In the genomic region with DNA sequence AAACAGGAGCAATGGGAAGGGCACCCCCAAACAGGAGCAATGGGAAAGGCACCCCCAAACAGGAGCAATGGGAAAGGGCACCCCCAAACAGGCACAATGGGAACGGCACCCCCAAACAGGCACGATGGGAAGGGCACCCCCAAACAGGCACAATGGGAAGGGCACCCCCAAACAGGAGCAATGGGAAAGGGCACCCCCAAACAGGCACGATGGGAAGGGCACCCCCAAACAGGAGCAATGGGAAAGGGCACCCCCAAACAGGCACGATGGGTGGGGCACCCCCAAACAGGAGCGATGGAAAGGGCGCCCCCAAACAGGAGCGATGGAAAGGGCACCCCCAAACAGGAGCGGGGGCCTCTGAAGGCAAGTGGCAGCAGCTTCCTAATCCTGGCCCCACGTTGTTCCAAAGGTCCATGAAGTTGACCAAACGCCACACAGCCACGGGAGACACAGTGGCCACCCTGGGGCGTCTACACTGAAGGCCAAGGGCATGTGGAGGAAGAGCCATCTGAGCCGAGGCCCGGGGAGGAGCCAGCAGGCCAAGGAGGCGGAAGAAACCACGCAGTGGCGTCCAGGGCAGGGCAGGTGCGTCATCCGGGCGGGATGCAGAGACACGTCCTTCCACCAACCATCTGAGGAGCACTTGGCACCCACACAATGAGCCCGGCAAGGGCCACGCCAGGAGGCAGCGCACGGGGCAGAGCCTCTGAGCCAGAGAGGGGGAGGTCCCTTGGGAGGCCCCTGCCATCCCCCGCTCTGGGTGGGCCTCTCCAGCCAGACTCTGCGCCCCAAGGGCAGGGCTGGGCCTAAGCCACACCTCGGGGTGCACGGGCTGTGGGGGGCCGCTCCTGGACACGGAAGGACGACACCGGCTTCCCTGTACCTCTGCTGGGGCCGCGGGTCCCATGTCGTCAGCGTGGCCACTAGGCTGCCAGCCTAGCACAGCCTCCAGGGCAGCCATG, we compare ENCODE assay signal across 16 cellular contexts. TPM values are rescaled to one million over a fixed set of nuclear protein-coding genes. Genes with fewer than 3 reads are reported as not detected.
DNase-seq lines count a peak whose midpoint lies in the region; ATAC-seq, FAIRE-seq and TF ChIP-seq lines count a peak whose summit lies in the region.
"Had no signal": no experiment of that assay in that cellular context is flagged by ENCODE, and none has a peak within 500 bp of the region (broad histone marks: within the 10 kb centered on the region; RNA-seq: fewer than 3 reads in every experiment).

No MANE protein-coding gene starts in this region.

- no peak for TF ChIP-seq POLR2A in H1 (IDR thresholded peaks at IDR 0.05; ENCODE audit: control extremely low read depth in 1 of 2, low read depth in 2 of 2, low read length in 2 of 2)

- H3K36me3 ChIP-seq in H1 (ENCODE audit: control insufficient read depth in 2 of 4, insufficient read depth in 4 of 4, low read length in 3 of 4) (no peaks in the 10 kb centered on the region), neural progenitor cell (no peaks in the 10 kb centered on the region), right atrium auricular region (no peaks in the 10 kb centered on the region)

- no peaks in the 10 kb centered on the region for H3K79me1 ChIP-seq in H1 (ENCODE audit: low read depth, low read length)

- ATAC-seq in GM21529 (IDR thresholded peaks at IDR 0.05; ENCODE audit: unreplicated experiment) (no peak), GM18517 (IDR thresholded peaks at IDR 0.05; ENCODE audit: unreplicated experiment) (no peak)
- ATAC-seq: SK-N-SH treated with all-trans-retinoic acid at 6 μM for 48 hours had no signal

- H3K9ac ChIP-seq in H1 (replicated peaks in 1 of 4; ENCODE audit: extremely low read depth in 1 of 4, low read depth in 3 of 4, low read length in 3 of 4), result no peak overlapping the region
- no peak overlapping the region for H3K9ac ChIP-seq in neural progenitor cell
- H3K9ac ChIP-seq: GM23248 had no signal

- H3K23me2 ChIP-seq in H1 (ENCODE audit: low read depth, low read length), result no peaks in the 10 kb centered on the region

- no peak overlapping the region for H3K23ac ChIP-seq in H1 (ENCODE audit: insufficient read length)

- no peak overlapping the region for H2AK5ac ChIP-seq in H1 (ENCODE audit: low read depth, low read length)

- H3F3A ChIP-seq in neural progenitor cell (ENCODE audit: low read depth), result peaks cover 9% of the 10 kb centered on the region

- H2BK5ac ChIP-seq in H1 (ENCODE audit: low read depth, low read length), result no peak overlapping the region

- H4K8ac ChIP-seq in H1 (ENCODE audit: extremely low read depth, insufficient read depth, low read length), result peak overlapping the region; percentile 79

- H2AFZ ChIP-seq in H1 (ENCODE audit: low read length) (no peak overlapping the region), neural progenitor cell (replicated peaks) (no peak overlapping the region)
- H2AFZ ChIP-seq: GM23248 had no signal

- H4K20me1 ChIP-seq in H1 (replicated peaks in 1 of 2; ENCODE audit: control insufficient read depth in 1 of 2, insufficient read depth in 2 of 2, low read length in 2 of 2) (peaks cover 0 to 1% of the 10 kb centered on the region in 2 experiments), neural progenitor cell (ENCODE audit: low read depth) (peaks cover 3% of the 10 kb centered on the region)

- no peak for DNase-seq in CD14-positive monocyte (ENCODE audit: low spot score)
- DNase-seq in LoVo (ENCODE audit: low spot score), result peak; percentile 21
- no peak for DNase-seq in H1 (ENCODE audit: low read depth in 1 of 2, low spot score in 2 of 2)
- DNase-seq in neural progenitor cell (ENCODE audit: low spot score), result no peak
- DNase-seq in right atrium auricular region (ENCODE audit: low spot score), result no peak
- no peak for DNase-seq in kidney glomerular epithelial cell (lab: John Stamatoyannopoulos, UW)
- DNase-seq: DND-41, GM23248, NCI-H1048 had no signal

- H3K4me1 Mint-ChIP-seq in CD14-positive monocyte, result peaks cover 44% of the 10 kb centered on the region
- H3K4me1 Mint-ChIP-seq in neural progenitor cell, result peaks cover 45% of the 10 kb centered on the region

- no peak overlapping the region for H3K56ac ChIP-seq in H1 (replicated peaks; ENCODE audit: insufficient read length, low read depth, low read length)

- FAIRE-seq in H1 (lab: Jason Lieb, UNC), result no peak
- FAIRE-seq: GM12892 had no signal

- H3K4me2 ChIP-seq in H1 (ENCODE audit: insufficient read depth in 1 of 2, low read depth in 2 of 2, low read length in 2 of 2) (no peak overlapping the region), neural progenitor cell (peak overlapping the region; percentile 69)

- TF ChIP-seq CTCF in CD14-positive monocyte (IDR thresholded peaks at IDR 0.05) (no peak), H1 (IDR thresholded peaks at IDR 0.05; ENCODE audit: control extremely low read depth in 1 of 3, insufficient read depth in 1 of 3, low read depth in 1 of 3, low read length in 3 of 3) (no peak), neural progenitor cell (IDR thresholded peaks at IDR 0.05) (no peak), right atrium auricular region (IDR thresholded peaks at IDR 0.05) (no peak)

- intact Hi-C loops in CD14-positive monocyte (cut with micrococcal nuclease), result loop anchor here in 1 of 2 donors (1.0 kb wide), 1 partner anchor 9 kb away; no protein-coding TSS in a partner anchor

- no peak for TF ChIP-seq EP300 in H1 (IDR thresholded peaks at IDR 0.05; ENCODE audit: borderline replicate concordance in 1 of 2, low read depth in 2 of 2, low read length in 2 of 2)

- H3K4me3 ChIP-seq in H1 (ENCODE audit: extremely low read depth in 1 of 4, insufficient read depth in 2 of 4, low read depth in 3 of 4, low read length in 4 of 4) (no peak overlapping the region), neural progenitor cell (no peak overlapping the region), right atrium auricular region (no peak overlapping the region)
- H3K4me3 ChIP-seq: GM23248 had no signal

- H3K9me3 ChIP-seq in H1 (ENCODE audit: insufficient read depth in 2 of 2, low read depth in 1 of 2, low read length in 1 of 2) (no peaks in the 10 kb centered on the region), neural progenitor cell (ENCODE audit: low read depth) (no peaks in the 10 kb centered on the region), right atrium auricular region (no peaks in the 10 kb centered on the region)

- H3K27ac ChIP-seq in H1 (ENCODE audit: low read depth, low read length), result no peak overlapping the region
- H3K27ac ChIP-seq in neural progenitor cell, result no peak overlapping the region
- H3K27ac ChIP-seq in right atrium auricular region, result no peak overlapping the region
- H3K27ac ChIP-seq: GM23248 had no signal

- no peak for TF ChIP-seq RAD21 in H1 (IDR thresholded peaks at IDR 0.05 in 1 of 2, conservative IDR thresholded peaks at IDR 0.05 in 1 of 2; ENCODE audit: low read depth in 2 of 2, low read length in 2 of 2)

- H3K4me3 Mint-ChIP-seq in CD14-positive monocyte, result no peak overlapping the region
- H3K4me3 Mint-ChIP-seq in neural progenitor cell, result peak overlapping the region; percentile 38

- H3K36me3 Mint-ChIP-seq in CD14-positive monocyte (no peaks in the 10 kb centered on the region), neural progenitor cell (no peaks in the 10 kb centered on the region)
- H3K36me3 Mint-ChIP-seq: CD4-positive, alpha-beta memory T cell; IgD-negative memory B cell had no signal

- no peak overlapping the region for H4K5ac ChIP-seq in H1 (ENCODE audit: insufficient read length, low read depth, low read length)

- 88% methylated on average over 30 of the region's 37 CpGs; no CpG with 5 or more reads in 1 of the 2 experiments for WGBS in H1 (ENCODE audit: extremely low coverage in 1 of 2, insufficient coverage in 1 of 2, insufficient read length in 1 of 2, insufficient replicate concordance in 2 of 2, low coverage in 1 of 2, low lambda C conversion rate in 2 of 2, missing lambda C conversion rate in 1 of 2), 2 experiments

- no peak overlapping the region for H3K4ac ChIP-seq in H1 (replicated peaks; ENCODE audit: insufficient read length, low read depth, low read length)

- peaks cover 0 to 3% (median 0%) of the 10 kb centered on the region in 7 donors for H3K9me3 Mint-ChIP-seq in CD14-positive monocyte
- peaks cover 2% of the 10 kb centered on the region for H3K9me3 Mint-ChIP-seq in neural progenitor cell
- H3K9me3 Mint-ChIP-seq: CD4-positive, alpha-beta memory T cell; IgD-negative memory B cell had no signal

- H3K27me3 ChIP-seq in H1 (replicated peaks in 1 of 4; ENCODE audit: control insufficient read depth in 3 of 4, extremely low read depth in 1 of 4, insufficient read depth in 3 of 4, low read length in 3 of 4), result no peaks in the 10 kb centered on the region; a peak in 1 of 7 replicates
- no peaks in the 10 kb centered on the region for H3K27me3 ChIP-seq in neural progenitor cell
- H3K27me3 ChIP-seq in right atrium auricular region, result no peaks in the 10 kb centered on the region

- no peak overlapping the region for H3K18ac ChIP-seq in H1 (ENCODE audit: extremely low read depth, low read length)

- H3K79me2 ChIP-seq in H1 (ENCODE audit: control insufficient read depth in 1 of 2, insufficient read depth in 2 of 2, low read length in 2 of 2) (no peaks in the 10 kb centered on the region), neural progenitor cell (ENCODE audit: low read depth) (no peaks in the 10 kb centered on the region)

- CTCF ChIA-PET in H1 (lab: Charles Lee; ENCODE audit: partially characterized antibody), result interaction anchor here (1.3 to 4.6 kb wide), 9 partner anchors 8 to 122 kb away, joined by 3 to 34 read pairs (median 7); a partner anchor contains a TSS

- peaks cover 4 to 5% (median 4%) of the 10 kb centered on the region in 3 donors for H3K27me3 Mint-ChIP-seq in CD14-positive monocyte (ENCODE audit: low read depth in 3 of 3)
- H3K27me3 Mint-ChIP-seq in neural progenitor cell (ENCODE audit: insufficient read depth, low read depth), result peaks cover 14% of the 10 kb centered on the region

- no peak overlapping the region for H2BK12ac ChIP-seq in H1 (ENCODE audit: low read depth, low read length)

- H4K91ac ChIP-seq in H1 (replicated peaks; ENCODE audit: insufficient read length, low read length), result no peak overlapping the region

- H2BK20ac ChIP-seq in H1 (ENCODE audit: low read length), result no peak overlapping the region

- peaks cover 0 to 3% (median 0%) of the 10 kb centered on the region in 4 experiments; a peak in 2 of 7 replicates for H3K4me1 ChIP-seq in H1 (replicated peaks in 1 of 4; ENCODE audit: control insufficient read depth in 3 of 4, insufficient read depth in 4 of 4, low read length in 3 of 4)
- H3K4me1 ChIP-seq in neural progenitor cell, result peaks cover 24% of the 10 kb centered on the region
- peaks cover 0 to 11% of the 10 kb centered on the region in 2 donors for H3K4me1 ChIP-seq in right atrium auricular region

- H3K27ac Mint-ChIP-seq in CD14-positive monocyte, result peak overlapping the region in 4 of 7 donors; percentile 36 to 90 (median 77)
- no peak overlapping the region for H3K27ac Mint-ChIP-seq in neural progenitor cell
- H3K27ac Mint-ChIP-seq: IgD-negative memory B cell had no signal

- no peak overlapping the region for H2BK15ac ChIP-seq in H1 (ENCODE audit: low read length)

- no peak overlapping the region for H2BK120ac ChIP-seq in H1 (replicated peaks; ENCODE audit: low read depth, low read length)

- no peak overlapping the region for H3K14ac ChIP-seq in H1 (ENCODE audit: insufficient read length)

- POLR2A ChIA-PET in H1 (lab: Charles Lee; ENCODE audit: partially characterized antibody), result no interaction called here

RNA-seq across cellular contexts. Expression of a gene that starts 21.5 kb away (rescaled TPM):
- polyA plus RNA-seq in CD14-positive monocyte (under 1 TPM; 0.35 to 0.40 TPM), H1 (2011; rRNA removed) (0.53 and 0.97 TPM in 2 replicates)
- 0.75 and 0.89 TPM in 2 replicates for total RNA-seq in H1 (2021; fragmentation: NEBNext Ultra II Directional; extraction: Animal tissue kit (Norgen Biotek cat#: 25700))
- polyA plus RNA-seq in H1 (2011; cell fraction: cytosol; rRNA removed), result 0.32 TPM
- polyA plus RNA-seq in H1 (2011; cell fraction: nucleus; rRNA removed), result 0.53 TPM
- 0.15 to 0.68 TPM (median 0.34 TPM) in 4 replicates for polyA plus RNA-seq in H1 (2012, experiment 1 of 2)
- 0.43 TPM for polyA plus RNA-seq in H1 (2012, experiment 2 of 2)
- polyA plus RNA-seq in H1 (2013, experiment 1 of 2), result 0.77 TPM
- 0.87 TPM for polyA plus RNA-seq in H1 (2013, experiment 2 of 2)
- polyA minus RNA-seq in H1 (2011; rRNA and poly(A)+ RNA removed), result 0.19 and 0.24 TPM in 2 replicates
- not detected for polyA minus RNA-seq in H1 (2011; cell fraction: cytosol; rRNA and poly(A)+ RNA removed)
- polyA minus RNA-seq in H1 (2011; cell fraction: nucleus; rRNA and poly(A)+ RNA removed), result 0.20 TPM
- total RNA-seq in neural progenitor cell (ENCODE audit: low replicate concordance) (0.12 and 0.26 TPM in 2 replicates), right atrium auricular region (under 1 TPM in 1 of 2 donors, not detected in 1; 0.43 TPM)
- total RNA-seq: GM23248, Right ventricle myocardium superior had no signal
- polyA plus RNA-seq: CD4-positive, alpha-beta memory T cell; GM23248; IgD-negative memory B cell had no signal

RNA-seq across cellular contexts. Expression of a gene that starts 44.8 kb away (rescaled TPM):
- polyA plus RNA-seq in CD14-positive monocyte (under 1 TPM; 0.26 to 0.42 TPM), H1 (2011; rRNA removed) (10.5 and 13.3 TPM in 2 replicates)
- 18.2 and 18.5 TPM in 2 replicates for total RNA-seq in H1 (2021; fragmentation: NEBNext Ultra II Directional; extraction: Animal tissue kit (Norgen Biotek cat#: 25700))
- polyA plus RNA-seq in H1 (2011; cell fraction: cytosol; rRNA removed), result 10.5 TPM
- polyA plus RNA-seq in H1 (2011; cell fraction: nucleus; rRNA removed), result 30.4 TPM
- 15.4 to 21.3 TPM (median 15.8 TPM) in 4 replicates for polyA plus RNA-seq in H1 (2012, experiment 1 of 2)
- 19.2 TPM for polyA plus RNA-seq in H1 (2012, experiment 2 of 2)
- polyA plus RNA-seq in H1 (2013, experiment 1 of 2), result 19.8 TPM
- polyA plus RNA-seq in H1 (2013, experiment 2 of 2), result 21.9 TPM
- polyA minus RNA-seq in H1 (2011; rRNA and poly(A)+ RNA removed), result 6.1 and 7.4 TPM in 2 replicates
- polyA minus RNA-seq in H1 (2011; cell fraction: cytosol; rRNA and poly(A)+ RNA removed), result 9.3 TPM
- 10.6 TPM for polyA minus RNA-seq in H1 (2011; cell fraction: nucleus; rRNA and poly(A)+ RNA removed)
- total RNA-seq in neural progenitor cell (ENCODE audit: low replicate concordance) (0.88 and 3.1 TPM in 2 replicates), right atrium auricular region (10 to 100 TPM; 13.4 to 19.8 TPM)
